8 cellular contexts compared by ENCODE assay signal in genomic region chr18:58529714-58530354, GRCh38.
DNase-seq lines count a peak whose midpoint lies in the region; ATAC-seq and TF ChIP-seq lines count a peak whose summit lies in the region.

No MANE protein-coding gene starts in this region.

- no peaks in the 10 kb centered on the region for H3K9me3 ChIP-seq in trophoblast cell (ENCODE audit: insufficient read depth, low read depth, low read length)

- DNase-seq in HUDEP-2 (lab: John Stamatoyannopoulos, UW; ENCODE audit: unreplicated experiment in 76 of 76) (peak in 41 of 76 experiments; percentile 1 to 51 (median 27)), RPMI7951 (ENCODE audit: low read depth) (peak; percentile 60), fibroblast of the aortic adventitia (ENCODE audit: low read depth) (peak; percentile 73), trophoblast cell (peak; percentile 37 to 70)
- DNase-seq in activated T-cell treated with anti-CD3 and anti-CD28 coated beads, Interleukin-2, amount 50 U/mL, for 72 hours, result peak; percentile 63 to 67

- H3K27ac ChIP-seq in trophoblast cell (ENCODE audit: low read depth, low read length), result no peak overlapping the region

- no peak overlapping the region for H3K9ac ChIP-seq in trophoblast cell (ENCODE audit: low read length)

- no peak overlapping the region for H4K91ac ChIP-seq in trophoblast cell (ENCODE audit: low read depth, low read length)

- WGBS in trophoblast cell (ENCODE audit: extremely low coverage, insufficient coverage, insufficient read length), result no CpG with 5 or more reads among the region's 6 CpGs

- H3K4me1 ChIP-seq in trophoblast cell (ENCODE audit: control insufficient read depth in 1 of 2, insufficient read depth in 2 of 2, low read length in 2 of 2), result peaks cover under 1 to 3% of the 10 kb centered on the region in 2 experiments

- H2BK5ac ChIP-seq in trophoblast cell (ENCODE audit: low read depth, low read length, poor library complexity), result no peak overlapping the region

- H3K9me3 Mint-ChIP-seq in activated T-cell treated with anti-CD3 and anti-CD28 coated beads, Interleukin-2, amount 50 U/mL, for 72 hours, result no peaks in the 10 kb centered on the region

- H3K36me3 ChIP-seq in trophoblast cell (ENCODE audit: control insufficient read depth in 1 of 2, insufficient read depth in 2 of 2, low read length in 2 of 2), result no peaks in the 10 kb centered on the region

- no peak overlapping the region for H3K18ac ChIP-seq in trophoblast cell (ENCODE audit: low read length)

- H2AK5ac ChIP-seq in trophoblast cell (ENCODE audit: low read length), result no peak overlapping the region

- H4K8ac ChIP-seq in trophoblast cell (ENCODE audit: low read depth, low read length), result no peak overlapping the region

- no peak overlapping the region for H2BK120ac ChIP-seq in trophoblast cell (ENCODE audit: insufficient read depth, low read length, poor library complexity)

- H3K79me2 ChIP-seq in trophoblast cell (ENCODE audit: control insufficient read depth, insufficient read depth, low read length, poor library complexity), result no peaks in the 10 kb centered on the region

- H3K4ac ChIP-seq in trophoblast cell (ENCODE audit: low read depth, low read length), result no peak overlapping the region

- peaks cover 51% of the 10 kb centered on the region for H3K4me1 Mint-ChIP-seq in activated T-cell treated with anti-CD3 and anti-CD28 coated beads, Interleukin-2, amount 50 U/mL, for 72 hours (ENCODE audit: low read depth)

- H3K23ac ChIP-seq in trophoblast cell (ENCODE audit: low read length), result no peak overlapping the region

- peak in 1 of 2 donors; percentile 36 for ATAC-seq in activated T-cell treated with anti-CD3 and anti-CD28 coated beads, Interleukin-2, amount 50 U/mL, for 72 hours (replicated peaks in 1 of 2)
- no peak for ATAC-seq in HG02884 (IDR thresholded peaks at IDR 0.05; ENCODE audit: unreplicated experiment)
- no peak for ATAC-seq in GM19035 (IDR thresholded peaks at IDR 0.05; ENCODE audit: unreplicated experiment)

- no peak overlapping the region for H2AFZ ChIP-seq in trophoblast cell (ENCODE audit: insufficient read depth, low read length, poor library complexity)

- peaks cover 35% of the 10 kb centered on the region for H3K27me3 Mint-ChIP-seq in activated T-cell treated with anti-CD3 and anti-CD28 coated beads, Interleukin-2, amount 50 U/mL, for 72 hours (ENCODE audit: low read depth)

- H4K12ac ChIP-seq in trophoblast cell (ENCODE audit: low read depth, low read length), result no peak overlapping the region

- no peak overlapping the region for H3K27ac Mint-ChIP-seq in activated T-cell treated with anti-CD3 and anti-CD28 coated beads, Interleukin-2, amount 50 U/mL, for 72 hours

- no peak overlapping the region for H3K4me2 ChIP-seq in trophoblast cell (ENCODE audit: low read length)

- no peak overlapping the region for H3K14ac ChIP-seq in trophoblast cell (ENCODE audit: low read length)

- H3K27me3 ChIP-seq in trophoblast cell (ENCODE audit: insufficient read depth, low read length), result peaks cover 2% of the 10 kb centered on the region

- H3K4me3 Mint-ChIP-seq in activated T-cell treated with anti-CD3 and anti-CD28 coated beads, Interleukin-2, amount 50 U/mL, for 72 hours, result no peak overlapping the region

- H3K4me3 ChIP-seq in fibroblast of the aortic adventitia (ENCODE audit: low read depth, low read length) (no peak overlapping the region), trophoblast cell (ENCODE audit: low read depth, low read length) (no peak overlapping the region)

- no peak overlapping the region for H2BK12ac ChIP-seq in trophoblast cell (ENCODE audit: low read length)

- H3K36me3 Mint-ChIP-seq in activated T-cell treated with anti-CD3 and anti-CD28 coated beads, Interleukin-2, amount 50 U/mL, for 72 hours (ENCODE audit: insufficient read depth in 2 of 2), result peaks cover 0 to 4% of the 10 kb centered on the region in 2 donors

- peak; percentile 67 for TF ChIP-seq CTCF in GM12801 (IDR thresholded peaks at IDR 0.05; ENCODE audit: extremely low read depth, insufficient read length)
- peak; percentile 77 for TF ChIP-seq CTCF in fibroblast of the aortic adventitia (IDR thresholded peaks at IDR 0.05; ENCODE audit: insufficient read depth, low read length)

- peaks cover 4% of the 10 kb centered on the region for H3K79me1 ChIP-seq in trophoblast cell (ENCODE audit: low read length)
